1 cellular context compared by ENCODE assay signal in genomic region chr6:90478789-90479602, GRCh38.
A peak's percentile ranks its signal among the peaks of the same experiment; 100 is the strongest.
TF ChIP-seq lines count a peak whose summit lies in the region.

No MANE protein-coding gene starts in this region.

TF ChIP-seq in GM12878, 131 proteins besides CTCF, POLR2A, EP300 and RAD21 (continued from another document):
- peak; percentile 65; the same call in 1 of the 2 replicates for TF ChIP-seq PKNOX1 (IDR thresholded peaks at IDR 0.05)
- no peak for TF ChIP-seq BMI1 (IDR thresholded peaks at IDR 0.05; ENCODE audit: borderline replicate concordance)
- no peak for TF ChIP-seq CREM (IDR thresholded peaks at IDR 0.05; ENCODE audit: low read depth)
- no peak for TF ChIP-seq EGR1 (IDR thresholded peaks at IDR 0.05; ENCODE audit: borderline replicate concordance in 1 of 2, low read depth in 2 of 2, low read length in 2 of 2)
- TF ChIP-seq RFX5 (IDR thresholded peaks at IDR 0.05; ENCODE audit: low read depth, low read length): no peak
- no peak for TF ChIP-seq RELA (IDR thresholded peaks at IDR 0.05; ENCODE audit: borderline replicate concordance, partially characterized antibody)
